ENCODE assay signal across 8 cellular contexts in genomic region chr10:63628526-63629362, GRCh38.
DNase-seq lines count a peak whose midpoint lies in the region; ATAC-seq and TF ChIP-seq lines count a peak whose summit lies in the region.

No MANE protein-coding gene starts in this region.

- no peaks in the 10 kb centered on the region for H3K36me3 Mint-ChIP-seq in activated naive CD8-positive, alpha-beta T cell treated with anti-CD3 and anti-CD28 coated beads, Interleukin-2, amount 50 U/mL, for 24 hours (ENCODE audit: low read depth)

- no peaks in the 10 kb centered on the region for H3K9me3 Mint-ChIP-seq in activated naive CD8-positive, alpha-beta T cell treated with anti-CD3 and anti-CD28 coated beads, Interleukin-2, amount 50 U/mL, for 24 hours

- ATAC-seq in GM19328 (IDR thresholded peaks at IDR 0.05; ENCODE audit: unreplicated experiment) (peak; percentile 32), HG03354 (IDR thresholded peaks at IDR 0.05; ENCODE audit: poor library complexity, severe bottlenecking, unreplicated experiment) (peak; percentile 37), Right ventricle myocardium superior (ENCODE audit: poor library complexity) (peak; percentile 54)
- no peak for ATAC-seq in activated naive CD8-positive, alpha-beta T cell treated with anti-CD3 and anti-CD28 coated beads, Interleukin-2, amount 50 U/mL, for 24 hours

- in situ Hi-C loops in Caki2 (cut with HindIII; ENCODE audit: low pct_unique_long_range_greater_than_20kb, low sequenced_read_pairs) = no loop called here

- H2AFZ ChIP-seq in osteoblast (ENCODE audit: low read length) = peak overlapping the region; percentile 80

- H3K36me3 ChIP-seq in osteoblast (ENCODE audit: insufficient read depth, low read length) = no peaks in the 10 kb centered on the region

- no peaks in the 10 kb centered on the region for H4K20me1 ChIP-seq in osteoblast (ENCODE audit: insufficient read depth, low read length)

- no peaks in the 10 kb centered on the region for H3K27me3 ChIP-seq in osteoblast (ENCODE audit: insufficient read depth, low read length)

- no peaks in the 10 kb centered on the region for H3K79me2 ChIP-seq in osteoblast (ENCODE audit: insufficient read depth, low read length)

- H3K4me1 Mint-ChIP-seq in activated naive CD8-positive, alpha-beta T cell treated with anti-CD3 and anti-CD28 coated beads, Interleukin-2, amount 50 U/mL, for 24 hours = peaks cover 27% of the 10 kb centered on the region

- H3K4me1 ChIP-seq in osteoblast (ENCODE audit: insufficient read depth, low read length) = peaks cover 33% of the 10 kb centered on the region

- H3K27ac ChIP-seq in osteoblast (ENCODE audit: low read depth, low read length) = peak overlapping the region; percentile 97

- no peak for TF ChIP-seq CTCF in osteoblast (IDR thresholded peaks at IDR 0.05; ENCODE audit: extremely low read depth, low read depth, low read length)

- peak; percentile 41 for DNase-seq in Caki2 (ENCODE audit: low read depth)
- DNase-seq in NCI-H446 (lab: John Stamatoyannopoulos, UW) = peak; percentile 88 to 93
- no peak for DNase-seq in activated naive CD8-positive, alpha-beta T cell treated with anti-CD3 and anti-CD28 coated beads, Interleukin-2, amount 50 U/mL, for 24 hours
- peak; percentile 77 for DNase-seq in Right ventricle myocardium superior
- peak; percentile 55 for DNase-seq in osteoblast (ENCODE audit: insufficient read length, low spot score, missing footprints)
- no peak for DNase-seq in stimulated activated CD8-positive, alpha-beta memory T cell treated with anti-CD3 and anti-CD28 coated beads, Interleukin-4, amount 100 ng/mL, for 48 hours

- peak overlapping the region; percentile 85 for H3K4me2 ChIP-seq in osteoblast (ENCODE audit: insufficient read depth, low read length)

- peak overlapping the region; percentile 83 for H3K4me3 Mint-ChIP-seq in activated naive CD8-positive, alpha-beta T cell treated with anti-CD3 and anti-CD28 coated beads, Interleukin-2, amount 50 U/mL, for 24 hours

- no peaks in the 10 kb centered on the region for H3K9me3 ChIP-seq in osteoblast (ENCODE audit: low read depth, low read length)

- intact Hi-C loops in Right ventricle myocardium superior (cut with DNase I) = loop anchor here (5.0 kb wide), 1 partner anchor 106 kb away; the partner anchor contains the start of gene REEP3

- peak overlapping the region; percentile 84 for H3K27ac Mint-ChIP-seq in activated naive CD8-positive, alpha-beta T cell treated with anti-CD3 and anti-CD28 coated beads, Interleukin-2, amount 50 U/mL, for 24 hours

- peaks cover 2% of the 10 kb centered on the region for H3K27me3 Mint-ChIP-seq in activated naive CD8-positive, alpha-beta T cell treated with anti-CD3 and anti-CD28 coated beads, Interleukin-2, amount 50 U/mL, for 24 hours

- peak overlapping the region; percentile 80 for H3K4me3 ChIP-seq in osteoblast (ENCODE audit: insufficient read depth, low read length)

Comparison
In these comparisons a context has a peak if more than half of its experiments do, and no peak if none do; other contexts are left out.
1. DNase-seq: peak in Caki2 (single experiment), NCI-H446 (2 of 2), Right ventricle myocardium superior (single experiment) and osteoblast (single experiment); none in activated naive CD8-positive, alpha-beta T cell treated with anti-CD3 and anti-CD28 coated beads, Interleukin-2, amount 50 U/mL, for 24 hours (single experiment) and stimulated activated CD8-positive, alpha-beta memory T cell treated with anti-CD3 and anti-CD28 coated beads, Interleukin-4, amount 100 ng/mL, for 48 hours (single experiment).